27 cellular contexts compared by ENCODE assay signal in genomic region chr2:197868136-197868535, GRCh38.
"Had no signal": no experiment of that assay in that cellular context is flagged by ENCODE, and none has a peak within 500 bp of the region (broad histone marks: within the 10 kb centered on the region; RNA-seq: fewer than 3 reads in every experiment).

No MANE protein-coding gene starts in this region.

- H3K9me3 ChIP-seq: colonic mucosa, gastrocnemius medialis, mucosa of descending colon, testis, tibial artery, upper lobe of left lung had no signal

- ATAC-seq: esophagus mucosa; gastrocnemius medialis; mucosa of descending colon; sciatic nerve; stimulated activated naive CD8-positive, alpha-beta T cell treated with anti-CD3 and anti-CD28 coated beads, Interleukin-15, Interleukin-2, amounts not matched to agents 100 U/mL and 50 U/mL, for 24 hours had no signal

- H3K4me1 ChIP-seq: colonic mucosa, testis had no signal

- H3K27ac Mint-ChIP-seq: dendritic cell treated with granulocyte-macrophage colony-stimulating factor and Interleukin-4, amounts not matched to agents 40 ng/mL and 50 ng/mL, for 4 days; endodermal cell; memory B cell; mesothelial cell of epicardium; naive B cell; neural progenitor cell; progenitor cell of endocrine pancreas; stimulated activated effector memory CD8-positive, alpha-beta T cell treated with anti-CD3 and anti-CD28 coated beads, Interleukin-12 subunit alpha, Interleukin-12 subunit beta, amount 100 ng/mL, for 72 hours had no signal

- H2AFZ ChIP-seq: neural progenitor cell, parathyroid adenoma had no signal

- H3K4me2 ChIP-seq: neural progenitor cell had no signal

- H3K4me3 ChIP-seq: colonic mucosa, gastrocnemius medialis, lung, mucosa of descending colon, neural progenitor cell, testis, tibial artery, upper lobe of left lung had no signal

- H3K27me3 Mint-ChIP-seq: dendritic cell treated with granulocyte-macrophage colony-stimulating factor and Interleukin-4, amounts not matched to agents 40 ng/mL and 50 ng/mL, for 4 days; progenitor cell of endocrine pancreas had no signal

- H3K27me3 ChIP-seq: colonic mucosa, gastrocnemius medialis, neural progenitor cell, testis, tibial artery, upper lobe of left lung had no signal

- H3K36me3 ChIP-seq: colonic mucosa, gastrocnemius medialis, neural progenitor cell, tibial artery, upper lobe of left lung had no signal

- H3K9ac ChIP-seq: neural progenitor cell, parathyroid adenoma had no signal

- H3K4me1 Mint-ChIP-seq: memory B cell, naive B cell had no signal

- H3K36me3 Mint-ChIP-seq: memory B cell; mesothelial cell of epicardium; naive B cell; neural progenitor cell; stimulated activated effector memory CD8-positive, alpha-beta T cell treated with anti-CD3 and anti-CD28 coated beads, Interleukin-12 subunit alpha, Interleukin-12 subunit beta, amount 100 ng/mL, for 72 hours had no signal

- H3K9me3 Mint-ChIP-seq: dendritic cell treated with granulocyte-macrophage colony-stimulating factor and Interleukin-4, amounts not matched to agents 40 ng/mL and 50 ng/mL, for 4 days; endodermal cell; memory B cell; mesothelial cell of epicardium; naive B cell; nephron; neural progenitor cell; stimulated activated effector memory CD8-positive, alpha-beta T cell treated with anti-CD3 and anti-CD28 coated beads, Interleukin-12 subunit alpha, Interleukin-12 subunit beta, amount 100 ng/mL, for 72 hours had no signal

- H3K27ac ChIP-seq: colonic mucosa, epithelial cell of prostate, neural progenitor cell, parathyroid adenoma, testis, tibial artery, upper lobe of left lung had no signal

- H3K4me3 Mint-ChIP-seq: dendritic cell treated with granulocyte-macrophage colony-stimulating factor and Interleukin-4, amounts not matched to agents 40 ng/mL and 50 ng/mL, for 4 days; endodermal cell; memory B cell; mesothelial cell of epicardium; naive B cell; nephron; neural progenitor cell; stimulated activated effector memory CD8-positive, alpha-beta T cell treated with anti-CD3 and anti-CD28 coated beads, Interleukin-12 subunit alpha, Interleukin-12 subunit beta, amount 100 ng/mL, for 72 hours had no signal

- DNase-seq: colonic mucosa; effector CD8-positive, alpha-beta T cell; foreskin fibroblast; gastrocnemius medialis; head of caudate nucleus; mucosa of descending colon; naive B cell; stimulated activated CD4-positive, alpha-beta T cell treated with anti-CD3 and anti-CD28 coated beads, Interleukin-2, amount 100 ng/mL, for 24 hours; stimulated activated CD4-positive, alpha-beta T cell treated with anti-CD3 and anti-CD28 coated beads, Interleukin-4, amount 100 ng/mL, for 24 hours; stimulated activated naive CD8-positive, alpha-beta T cell treated with anti-CD3 and anti-CD28 coated beads, Interleukin-15, Interleukin-2, amounts not matched to agents 100 U/mL and 50 U/mL, for 24 hours; substantia nigra; testis; tibial artery; upper lobe of left lung had no signal
